Comparison of ENCODE assay signal across 18 cellular contexts in genomic region chr10:52642208-52642607, GRCh38.
DNase-seq lines count a peak whose midpoint lies in the region; ATAC-seq, FAIRE-seq and TF ChIP-seq lines count a peak whose summit lies in the region.
"Had no signal": no experiment of that assay in that cellular context is flagged by ENCODE, and none has a peak within 500 bp of the region (broad histone marks: within the 10 kb centered on the region; RNA-seq: fewer than 3 reads in every experiment).

No MANE protein-coding gene starts in this region.

- H3K4me3 Mint-ChIP-seq in neural progenitor cell (no peak overlapping the region), MCF 10A (ENCODE audit: unreplicated experiment) (no peak overlapping the region)
- H3K4me3 Mint-ChIP-seq: CD4-positive, CD25-positive, alpha-beta regulatory T cell; HFFc6 had no signal

- WGBS in smooth muscle cell (ENCODE audit: low lambda C conversion rate) = 57% methylated on average over 4 of the region's 4 CpGs
- 37 to 38% methylated on average over 4 of the region's 4 CpGs for WGBS in body of pancreas, 2 donors

- no peak for TF ChIP-seq CTCF in bronchial epithelial cell (IDR thresholded peaks at IDR 0.05; ENCODE audit: insufficient read depth, low read length, severe bottlenecking)
- TF ChIP-seq CTCF in neural progenitor cell (IDR thresholded peaks at IDR 0.05) = no peak
- TF ChIP-seq CTCF in smooth muscle cell (IDR thresholded peaks at IDR 0.05; ENCODE audit: borderline replicate concordance, insufficient read depth, poor library complexity, severe bottlenecking) = no peak
- TF ChIP-seq CTCF in body of pancreas (IDR thresholded peaks at IDR 0.05) = no peak
- TF ChIP-seq CTCF in MCF 10A (IDR thresholded peaks at IDR 0.05; ENCODE audit: unreplicated experiment) = no peak

- no peak overlapping the region for H3K4me2 ChIP-seq in neural progenitor cell
- H3K4me2 ChIP-seq in smooth muscle cell = no peak overlapping the region
- H3K4me2 ChIP-seq: BLaER1 treated with 17β-estradiol and CSF1 and Interleukin-3, amounts not matched to agents 10 nM and 100 nM had no signal

- no peaks in the 10 kb centered on the region for H3K9me3 ChIP-seq in neural progenitor cell (ENCODE audit: low read depth)
- no peaks in the 10 kb centered on the region for H3K9me3 ChIP-seq in smooth muscle cell (replicated peaks; ENCODE audit: low read depth)
- H3K9me3 ChIP-seq in body of pancreas = no peaks in the 10 kb centered on the region

- H3K79me2 ChIP-seq in neural progenitor cell (ENCODE audit: low read depth) (no peaks in the 10 kb centered on the region), smooth muscle cell (ENCODE audit: low read depth) (no peaks in the 10 kb centered on the region)

- H3K4me1 Mint-ChIP-seq in neural progenitor cell (no peaks in the 10 kb centered on the region), MCF 10A (ENCODE audit: insufficient read depth, unreplicated experiment) (no peaks in the 10 kb centered on the region)
- H3K4me1 Mint-ChIP-seq: CD4-positive, CD25-positive, alpha-beta regulatory T cell had no signal

- intact Hi-C loops in body of pancreas (cut with DNase I) = no loop called here
- intact Hi-C loops in MCF 10A (cut with micrococcal nuclease) = no loop called here

- H3F3A ChIP-seq in neural progenitor cell (ENCODE audit: low read depth) (peaks cover 4% of the 10 kb centered on the region), smooth muscle cell (ENCODE audit: low read depth) (no peaks in the 10 kb centered on the region)

- POLR2A ChIA-PET in MCF 10A (lab: Yijun Ruan, JAX) = interaction anchor here (1.4 kb wide), 1 partner anchor 18 kb away, joined by 3 read pairs; no protein-coding TSS in a partner anchor

- CTCF ChIA-PET in MCF 10A (lab: Yijun Ruan, JAX) = interaction anchor here (0.6 to 5.9 kb wide), 4 partner anchors 86 to 138 kb away, joined by 3 to 89 read pairs (median 9); no protein-coding TSS in a partner anchor

- ATAC-seq in body of pancreas = no peak

- H3K4me3 ChIP-seq in bronchial epithelial cell (ENCODE audit: low read depth, low read length) (no peak overlapping the region), neural progenitor cell (no peak overlapping the region), smooth muscle cell (no peak overlapping the region), body of pancreas (no peak overlapping the region)
- H3K4me3 ChIP-seq: BLaER1 treated with 17β-estradiol and CSF1 and Interleukin-3, amounts not matched to agents 10 nM and 100 nM had no signal

- no peak overlapping the region for H3K27ac ChIP-seq in neural progenitor cell
- no peak overlapping the region for H3K27ac ChIP-seq in smooth muscle cell (ENCODE audit: low read depth)
- no peak overlapping the region for H3K27ac ChIP-seq in body of pancreas
- H3K27ac ChIP-seq: BLaER1 treated with 17β-estradiol and CSF1 and Interleukin-3, amounts not matched to agents 10 nM and 100 nM had no signal

- FAIRE-seq in bronchial epithelial cell (lab: Jason Lieb, UNC) = peak; percentile 73
- FAIRE-seq: G401.6, GM12892, HTR-8/SVneo had no signal

- H3K27ac Mint-ChIP-seq in neural progenitor cell (no peak overlapping the region), MCF 10A (ENCODE audit: low read depth, unreplicated experiment) (no peak overlapping the region)
- H3K27ac Mint-ChIP-seq: CD4-positive, CD25-positive, alpha-beta regulatory T cell; HFFc6 had no signal

- H3K9ac ChIP-seq in neural progenitor cell = no peak overlapping the region
- no peak overlapping the region for H3K9ac ChIP-seq in smooth muscle cell (ENCODE audit: low read depth)
- H3K9ac ChIP-seq: BLaER1 treated with 17β-estradiol and CSF1 and Interleukin-3, amounts not matched to agents 10 nM and 100 nM had no signal

- H3K9me3 Mint-ChIP-seq in neural progenitor cell (peaks cover 2% of the 10 kb centered on the region), MCF 10A (ENCODE audit: unreplicated experiment) (no peaks in the 10 kb centered on the region)
- H3K9me3 Mint-ChIP-seq: HFFc6 had no signal

- BruUV-seq in MCF 10A (replicated peaks; lab: Mats Ljungman, UMichigan) = no TSS peak

- H3K36me3 Mint-ChIP-seq in neural progenitor cell = no peaks in the 10 kb centered on the region
- H3K36me3 Mint-ChIP-seq in MCF 10A (ENCODE audit: insufficient read depth, unreplicated experiment) = peaks cover 6% of the 10 kb centered on the region
- H3K36me3 Mint-ChIP-seq: CD4-positive, CD25-positive, alpha-beta regulatory T cell had no signal

- H3K36me3 ChIP-seq in bronchial epithelial cell (ENCODE audit: control insufficient read depth, insufficient read depth, low read length) = no peaks in the 10 kb centered on the region
- H3K36me3 ChIP-seq in neural progenitor cell = no peaks in the 10 kb centered on the region
- no peaks in the 10 kb centered on the region for H3K36me3 ChIP-seq in smooth muscle cell (ENCODE audit: low read depth)
- no peaks in the 10 kb centered on the region for H3K36me3 ChIP-seq in body of pancreas (replicated peaks in 1 of 2; ENCODE audit: insufficient read depth in 1 of 2, low read depth in 2 of 2)

- H3K4me1 ChIP-seq in neural progenitor cell (no peaks in the 10 kb centered on the region), smooth muscle cell (ENCODE audit: low read depth) (no peaks in the 10 kb centered on the region), body of pancreas (no peaks in the 10 kb centered on the region)

- H2AFZ ChIP-seq in neural progenitor cell (replicated peaks) = peak overlapping the region; percentile 30
- peak overlapping the region; percentile 26 for H2AFZ ChIP-seq in smooth muscle cell (ENCODE audit: low read depth)

- DNase-seq in ELF-1 (ENCODE audit: low read depth, low spot score) = peak; percentile 34
- no peak for DNase-seq in bronchial epithelial cell (ENCODE audit: low read depth)
- no peak for DNase-seq in neural progenitor cell (ENCODE audit: low spot score)
- DNase-seq in smooth muscle cell (lab: John Stamatoyannopoulos, UW; ENCODE audit: unreplicated experiment) = no peak
- no peak for DNase-seq in body of pancreas
- DNase-seq in MCF 10A (ENCODE audit: unreplicated experiment) = no peak
- no peak for DNase-seq in putamen (ENCODE audit: low spot score)
- DNase-seq: ACHN; Calu3; CD4-positive, CD25-positive, alpha-beta regulatory T cell; DMS 273 treated with DMSO at 0.1 percent for 48 hours; GOT3; HCEC 1CT; HFFc6 had no signal

- H3K27me3 Mint-ChIP-seq in neural progenitor cell (ENCODE audit: insufficient read depth, low read depth) (no peaks in the 10 kb centered on the region), MCF 10A (ENCODE audit: insufficient read depth, unreplicated experiment) (peaks cover 24% of the 10 kb centered on the region)
- H3K27me3 Mint-ChIP-seq: CD4-positive, CD25-positive, alpha-beta regulatory T cell had no signal

- TF ChIP-seq POLR2A in body of pancreas (IDR thresholded peaks at IDR 0.05) = no peak

- H3K27me3 ChIP-seq in bronchial epithelial cell (ENCODE audit: control insufficient read depth, insufficient read depth, low read length) (no peaks in the 10 kb centered on the region), neural progenitor cell (no peaks in the 10 kb centered on the region), smooth muscle cell (ENCODE audit: low read depth) (no peaks in the 10 kb centered on the region), body of pancreas (no peaks in the 10 kb centered on the region)
- H3K27me3 ChIP-seq: BLaER1 treated with 17β-estradiol and CSF1 and Interleukin-3, amounts not matched to agents 10 nM and 100 nM had no signal

- H4K20me1 ChIP-seq in neural progenitor cell (ENCODE audit: low read depth) = no peaks in the 10 kb centered on the region
- no peaks in the 10 kb centered on the region for H4K20me1 ChIP-seq in smooth muscle cell (ENCODE audit: low read depth)
